In the genomic region with DNA sequence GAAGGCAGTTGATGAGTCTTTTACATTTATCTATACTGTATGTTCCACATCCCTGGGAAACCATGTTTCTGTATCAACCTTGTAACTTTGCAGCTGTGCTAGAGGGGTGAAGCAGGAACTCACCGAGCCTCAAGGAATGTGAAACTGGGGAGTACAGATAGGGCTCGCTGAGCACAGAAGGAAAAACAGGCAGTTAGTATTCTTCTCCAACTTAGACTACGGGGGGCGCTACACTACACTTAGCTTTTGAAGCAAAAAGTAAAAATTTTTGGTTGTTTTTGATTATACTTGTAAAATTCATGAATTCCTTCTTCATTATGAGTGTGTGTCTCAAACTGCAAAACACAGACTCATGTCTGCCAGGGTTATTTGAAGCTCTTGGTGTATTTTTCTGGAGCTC, we compare ENCODE assay signal across 22 cellular contexts.
"Had no signal": no experiment of that assay in that cellular context is flagged by ENCODE, and none has a peak within 500 bp of the region (broad histone marks: within the 10 kb centered on the region; RNA-seq: fewer than 3 reads in every experiment).

No MANE protein-coding gene starts in this region.

- H3K79me2 ChIP-seq: parathyroid adenoma had no signal

- H3K4me3 Mint-ChIP-seq: activated naive CD4-positive, alpha-beta T cell treated with anti-CD3 and anti-CD28 coated beads for 36 hours; activated T-cell treated with anti-CD3 and anti-CD28 coated beads, Interleukin-2, amount 50 U/mL, for 4 hours; dendritic cell treated with granulocyte-macrophage colony-stimulating factor and Interleukin-4, amounts not matched to agents 40 ng/mL and 50 ng/mL, for 4 days; memory B cell; nephron progenitor cell had no signal

- H3K4me3 ChIP-seq: gastroesophageal sphincter, heart left ventricle, mucosa of descending colon, thyroid gland, upper lobe of right lung had no signal

- DNase-seq: activated CD4-positive, alpha-beta T cell treated with anti-CD3 and anti-CD28 coated beads, Interleukin-2, amount 50 U/mL, for 48 hours; activated CD8-positive, alpha-beta memory T cell treated with anti-CD3 and anti-CD28 coated beads, Interleukin-2, amount 50 U/mL, for 48 hours; activated effector memory CD4-positive, alpha-beta T cell treated with Interleukin-2 at 50 U/mL for 16 hours; activated naive CD4-positive, alpha-beta T cell treated with anti-CD3 and anti-CD28 coated beads for 36 hours; activated T-cell treated with anti-CD3 and anti-CD28 coated beads, Interleukin-2, amount 50 U/mL, for 4 hours; cerebellar nuclear complex; effector CD4-positive, alpha-beta T cell; heart left ventricle; islet precursor cell; left cardiac atrium; mucosa of descending colon; nephron progenitor cell; nucleus accumbens; right cardiac atrium; stimulated activated CD4-positive, alpha-beta T cell treated with anti-CD3 and anti-CD28 coated beads, Interleukin-4, amount 100 ng/mL, for 24 hours; stimulated activated naive CD8-positive, alpha-beta T cell treated with anti-CD3 and anti-CD28 coated beads, Interleukin-15, Interleukin-2, amounts not matched to agents 100 U/mL and 50 U/mL, for 24 hours; thyroid gland; upper lobe of right lung had no signal

- H3K36me3 Mint-ChIP-seq: memory B cell had no signal

- H3K36me3 ChIP-seq: gastroesophageal sphincter, heart left ventricle, thyroid gland, upper lobe of right lung had no signal

- H3K27me3 ChIP-seq: gastroesophageal sphincter, heart left ventricle, thyroid gland, upper lobe of right lung had no signal

- H3K9ac ChIP-seq: parathyroid adenoma had no signal

- ATAC-seq: activated T-cell treated with anti-CD3 and anti-CD28 coated beads, Interleukin-2, amount 50 U/mL, for 4 hours; gastroesophageal sphincter; heart left ventricle; left cardiac atrium; mucosa of descending colon; right cardiac atrium; stimulated activated naive CD8-positive, alpha-beta T cell treated with anti-CD3 and anti-CD28 coated beads, Interleukin-15, Interleukin-2, amounts not matched to agents 100 U/mL and 50 U/mL, for 24 hours; upper lobe of right lung had no signal

- H3K27ac ChIP-seq: gastroesophageal sphincter, heart left ventricle, parathyroid adenoma, thyroid gland, upper lobe of right lung had no signal

- H3K4me1 Mint-ChIP-seq: memory B cell had no signal

- H3K27me3 Mint-ChIP-seq: memory B cell had no signal

- H3K4me1 ChIP-seq: gastroesophageal sphincter, parathyroid adenoma, thyroid gland had no signal

- H3K9me3 Mint-ChIP-seq: activated naive CD4-positive, alpha-beta T cell treated with anti-CD3 and anti-CD28 coated beads for 36 hours; dendritic cell treated with granulocyte-macrophage colony-stimulating factor and Interleukin-4, amounts not matched to agents 40 ng/mL and 50 ng/mL, for 4 days; nephron progenitor cell had no signal

- H2AFZ ChIP-seq: parathyroid adenoma had no signal

- H3K9me3 ChIP-seq: heart left ventricle, mucosa of descending colon, thyroid gland, upper lobe of right lung had no signal

- H3K27ac Mint-ChIP-seq: activated naive CD4-positive, alpha-beta T cell treated with anti-CD3 and anti-CD28 coated beads for 36 hours; dendritic cell treated with granulocyte-macrophage colony-stimulating factor and Interleukin-4, amounts not matched to agents 40 ng/mL and 50 ng/mL, for 4 days; memory B cell; nephron progenitor cell had no signal
